Comparison of ENCODE assay signal across 8 cellular contexts in the genomic region with DNA sequence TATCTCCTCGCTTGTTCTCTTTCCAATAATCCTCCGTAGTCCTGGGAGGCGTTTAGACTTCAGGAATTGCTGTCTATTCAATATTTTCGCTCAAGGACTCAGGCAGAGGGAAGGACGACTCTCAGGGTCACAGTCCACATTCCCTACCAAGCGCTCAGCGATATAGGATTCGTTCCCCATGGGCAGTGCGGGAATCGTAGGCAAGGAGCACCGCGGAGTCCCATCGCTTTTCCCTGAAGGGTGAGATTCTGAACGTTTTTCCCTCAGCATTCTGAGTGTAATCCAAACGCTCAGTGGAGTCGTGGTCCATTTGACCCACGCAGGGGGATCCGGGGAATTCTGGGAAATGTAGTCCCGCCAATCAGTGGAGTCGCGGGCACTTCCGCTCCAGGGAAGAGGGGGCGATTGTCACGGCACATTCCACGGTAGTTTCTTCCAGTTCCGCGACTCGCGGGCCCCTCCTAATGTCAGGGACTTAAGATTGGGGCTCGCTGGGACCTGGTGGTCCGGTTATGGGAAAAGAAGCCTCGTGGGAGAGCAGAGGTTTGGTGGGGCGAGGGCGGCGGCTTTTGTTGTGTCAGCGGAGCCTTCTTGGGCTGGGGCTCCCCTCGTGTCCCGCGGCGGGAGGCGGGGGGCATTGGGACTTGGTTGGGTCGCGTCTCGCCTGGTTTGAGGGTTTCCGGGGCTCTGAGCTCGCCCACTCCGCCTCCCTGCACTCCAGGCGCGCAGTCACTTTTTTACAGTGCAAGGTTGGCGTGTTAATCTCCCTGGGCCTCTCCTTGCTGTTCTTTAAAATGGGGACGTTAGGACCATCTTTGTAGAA. TPM values are rescaled to one million over a fixed set of nuclear protein-coding genes. Genes with fewer than 3 reads are reported as not detected.
DNase-seq lines count a peak whose midpoint lies in the region; ATAC-seq and TF ChIP-seq lines count a peak whose summit lies in the region.

TSS of gene ZNF234 (plus strand) at position 364 of the 823 bp plus-strand sequence. CDS start 3,079 bp downstream, outside the sequence.

- 0 out of 2 replicates have a peak, but pooled peaks have one; percentile 4 for TF ChIP-seq CTCF in IMR-90 (conservative IDR thresholded peaks at IDR 0.05; ENCODE audit: low read depth, low read length)
- TF ChIP-seq CTCF in stomach (IDR thresholded peaks at IDR 0.05), result no peak

- dilution Hi-C loops in IMR-90 (cut with HindIII; ENCODE audit: low sequenced_read_pairs, unreplicated experiment), result no loop called here

- WGBS in IMR-90 (ENCODE audit: extremely low coverage in 2 of 2, insufficient read length in 1 of 2), 2 experiments, result 0% methylated on average over 1 of the region's 51 CpGs; no CpG with 5 or more reads in 1 of the 2 experiments
- WGBS in stomach, 5 donors, result 0 to 5% (median 0%) methylated on average over 45 to 51 of the region's 51 CpGs

- H2BK120ac ChIP-seq in IMR-90 (ENCODE audit: low read depth, low read length), result peak within 1 kb of the TSS; percentile 40

- peak within 1 kb of the TSS; percentile 63 to 89 (median 84) for H3K27ac ChIP-seq in BLaER1 treated with 17β-estradiol and CSF1 and Interleukin-3, amounts not matched to agents 10 nM and 100 nM
- peak within 1 kb of the TSS; percentile 93 for H3K27ac ChIP-seq in IMR-90 (ENCODE audit: insufficient read depth, low read length)
- H3K27ac ChIP-seq in stomach, result peak within 1 kb of the TSS; percentile 71 to 84 (median 79)

- peaks cover 8 to 26% of the 10 kb centered on the region in 2 experiments; a peak in 3 of 4 replicates for H3K79me1 ChIP-seq in IMR-90 (ENCODE audit: low read depth in 1 of 2, low read length in 2 of 2)

- peak within 1 kb of the TSS; percentile 79 for H2AK5ac ChIP-seq in IMR-90 (ENCODE audit: low read depth, low read length)

- H3K9me3 ChIP-seq in BLaER1 treated with 17β-estradiol and CSF1 and Interleukin-3, amounts not matched to agents 10 nM and 100 nM (replicated peaks in 1 of 11), result no peaks in the 10 kb centered on the region
- H3K9me3 ChIP-seq in IMR-90 (ENCODE audit: control insufficient read depth, insufficient read depth, low read length) (no peaks in the 10 kb centered on the region), neuron (ENCODE audit: low read length) (peaks cover 2% of the 10 kb centered on the region), stomach (peaks cover 0 to 3% (median 0%) of the 10 kb centered on the region in 4 donors)

- H2BK5ac ChIP-seq in IMR-90 (ENCODE audit: low read depth, low read length, poor library complexity, severe bottlenecking), result peak within 1 kb of the TSS; percentile 62

- no peak for TF ChIP-seq EP300 in stomach (IDR thresholded peaks at IDR 0.05)

- H3K4me1 ChIP-seq in BLaER1 treated with 17β-estradiol and CSF1 and Interleukin-3, amounts not matched to agents 10 nM and 100 nM, result peaks cover 17 to 29% (median 22%) of the 10 kb centered on the region in 10 experiments
- H3K4me1 ChIP-seq in IMR-90 (ENCODE audit: control insufficient read depth, insufficient read depth, low read length) (no peaks in the 10 kb centered on the region), neuron (ENCODE audit: insufficient read depth, low read length) (peaks cover 17% of the 10 kb centered on the region), stomach (peaks cover 13 to 25% (median 22%) of the 10 kb centered on the region in 4 donors)

- no peak for TF ChIP-seq RAD21 in IMR-90 (IDR thresholded peaks at IDR 0.05; ENCODE audit: low read length)

- peak within 1 kb of the TSS; percentile 70 to 99 (median 88) for H3K4me3 ChIP-seq in BLaER1 treated with 17β-estradiol and CSF1 and Interleukin-3, amounts not matched to agents 10 nM and 100 nM
- peak within 1 kb of the TSS; percentile 67 for H3K4me3 ChIP-seq in IMR-90 (ENCODE audit: insufficient read depth, low read depth, low read length)
- H3K4me3 ChIP-seq in neuron (ENCODE audit: low read length), result peak within 1 kb of the TSS; percentile 70
- peak within 1 kb of the TSS; percentile 87 to 97 (median 91) for H3K4me3 ChIP-seq in stomach

- no peaks in the 10 kb centered on the region for H3K9me1 ChIP-seq in IMR-90 (ENCODE audit: insufficient read depth, low read length)

- no TSS peak for BruUV-seq in IMR-90 (replicated peaks; lab: Mats Ljungman, UMichigan)

- peak within 1 kb of the TSS; percentile 93 to 95 for H4K8ac ChIP-seq in IMR-90 (ENCODE audit: low read depth in 2 of 2, low read length in 2 of 2)

- peak within 1 kb of the TSS; percentile 65 for H4K5ac ChIP-seq in IMR-90 (ENCODE audit: low read depth, low read length)

- peak within 1 kb of the TSS; percentile 86 for H3K56ac ChIP-seq in IMR-90 (ENCODE audit: extremely low read depth, insufficient read depth, low read length)

- H3K18ac ChIP-seq in IMR-90 (ENCODE audit: low read depth, low read length), result peak within 1 kb of the TSS; percentile 55

- peak within 1 kb of the TSS; percentile 49; the same call in 1 of the 3 replicates for H2BK15ac ChIP-seq in IMR-90 (ENCODE audit: low read depth, low read length)

- H3K27me3 ChIP-seq in BLaER1 treated with 17β-estradiol and CSF1 and Interleukin-3, amounts not matched to agents 10 nM and 100 nM, result no peaks in the 10 kb centered on the region
- H3K27me3 ChIP-seq in IMR-90 (ENCODE audit: control insufficient read depth, insufficient read depth, low read length) (no peaks in the 10 kb centered on the region), neuron (ENCODE audit: insufficient read depth, low read length) (no peaks in the 10 kb centered on the region), stomach (no peaks in the 10 kb centered on the region)

- H2AK9ac ChIP-seq in IMR-90 (replicated peaks; ENCODE audit: low read depth, low read length, poor library complexity), result peak within 1 kb of the TSS; percentile 86

- DNase-seq in IMR-90, result peak; percentile 85
- peak; percentile 73 for DNase-seq in SK-MEL-5 (ENCODE audit: low read depth, low spot score)
- DNase-seq in activated naive CD4-positive, alpha-beta T cell treated with Interleukin-2 at 50 U/mL for 16 hours, result peak; percentile 76
- DNase-seq in foreskin melanocyte, result peak; percentile 83
- peak; percentile 75 for DNase-seq in stomach

- H3K4ac ChIP-seq in IMR-90 (ENCODE audit: low read depth, low read length), result peak within 1 kb of the TSS; percentile 80

- peak within 1 kb of the TSS; percentile 86 for H3K23ac ChIP-seq in IMR-90 (ENCODE audit: low read depth, low read length)

- in situ Hi-C loops in IMR-90 (cut with MboI; ENCODE audit: low sequenced_read_pairs), result no loop called here
- in situ Hi-C loops in SK-MEL-5 (cut with HindIII; ENCODE audit: low pct_unique_long_range_greater_than_20kb, low sequenced_read_pairs), result no loop called here

- intact Hi-C loops in IMR-90 (cut with micrococcal nuclease), result no loop called here
- intact Hi-C loops in stomach (cut with DNase I; ENCODE audit: low total_unique reads), result no loop called here

- peak within 1 kb of the TSS; percentile 78 to 91 (median 88) for H3K9ac ChIP-seq in BLaER1 treated with 17β-estradiol and CSF1 and Interleukin-3, amounts not matched to agents 10 nM and 100 nM
- peak within 1 kb of the TSS; percentile 90 for H3K9ac ChIP-seq in IMR-90 (ENCODE audit: low read depth, low read length)

- CTCF ChIA-PET in IMR-90 (lab: Yijun Ruan, JAX), result interaction anchor here (0.9 kb wide), 1 partner anchor 10 kb away, joined by 3 read pairs; no protein-coding TSS in a partner anchor

- H4K20me1 ChIP-seq in BLaER1 treated with 17β-estradiol and CSF1 and Interleukin-3, amounts not matched to agents 10 nM and 100 nM, result no peaks in the 10 kb centered on the region
- H4K20me1 ChIP-seq in IMR-90 (ENCODE audit: insufficient read depth, low read length), result no peaks in the 10 kb centered on the region

- POLR2A ChIA-PET in IMR-90 (lab: Charles Lee; ENCODE audit: unreplicated experiment), result no interaction called here

- peak within 1 kb of the TSS; percentile 79 for H3K14ac ChIP-seq in IMR-90 (replicated peaks; ENCODE audit: low read depth, low read length)

- ATAC-seq in GM19438 (IDR thresholded peaks at IDR 0.05; ENCODE audit: low read depth, unreplicated experiment) (peak; percentile 90), IMR-90 (ENCODE audit: low read depth) (peak; percentile 94)

- H3K4me2 ChIP-seq in BLaER1 treated with 17β-estradiol and CSF1 and Interleukin-3, amounts not matched to agents 10 nM and 100 nM, result peak within 1 kb of the TSS; percentile 80 to 96 (median 92)
- H3K4me2 ChIP-seq in IMR-90 (ENCODE audit: low read depth, low read length), result peak within 1 kb of the TSS; percentile 93

- no peak within 1 kb of the TSS for H2BK20ac ChIP-seq in IMR-90 (ENCODE audit: low read depth, low read length)

- TF ChIP-seq POLR2A in IMR-90 (IDR thresholded peaks at IDR 0.05; ENCODE audit: low read depth, low read length) (no peak; the same call in 1 of the 2 replicates), stomach (IDR thresholded peaks at IDR 0.05) (no peak)

- H4K91ac ChIP-seq in IMR-90 (ENCODE audit: insufficient read depth, low read depth, low read length), result peak within 1 kb of the TSS; percentile 67

- H2AFZ ChIP-seq in IMR-90 (replicated peaks; ENCODE audit: low read length, poor library complexity) (peak within 1 kb of the TSS; percentile 97), neuron (ENCODE audit: low read depth, low read length) (peak within 1 kb of the TSS; percentile 91)

- peaks cover 22 to 30% (median 26%) of the 10 kb centered on the region in 11 experiments for H3K36me3 ChIP-seq in BLaER1 treated with 17β-estradiol and CSF1 and Interleukin-3, amounts not matched to agents 10 nM and 100 nM
- peaks cover 5% of the 10 kb centered on the region for H3K36me3 ChIP-seq in IMR-90 (ENCODE audit: control insufficient read depth, insufficient read depth, low read length)
- H3K36me3 ChIP-seq in neuron (ENCODE audit: insufficient read depth, low read length), result peaks cover 22% of the 10 kb centered on the region
- peaks cover 5 to 25% (median 25%) of the 10 kb centered on the region in 4 donors for H3K36me3 ChIP-seq in stomach

TF ChIP-seq in IMR-90, 13 proteins besides CTCF, POLR2A, EP300 and RAD21 (continues in another document):
- no peak for TF ChIP-seq MAFK (IDR thresholded peaks at IDR 0.05; ENCODE audit: low read depth, low read length)
- TF ChIP-seq RCOR1 (IDR thresholded peaks at IDR 0.05; ENCODE audit: insufficient replicate concordance, low read length), result peak; percentile 81
- no peak for TF ChIP-seq CEBPB (IDR thresholded peaks at IDR 0.05; ENCODE audit: low read depth, low read length)
- peak; percentile 66; the same call in 1 of the 2 replicates for TF ChIP-seq MAZ (IDR thresholded peaks at IDR 0.05; ENCODE audit: borderline replicate concordance, low read depth, low read length)
- no peak for TF ChIP-seq RFX5 (IDR thresholded peaks at IDR 0.05; ENCODE audit: low read depth, low read length)

RNA-seq across cellular contexts. Expression of gene ZNF234, which starts in this region (rescaled TPM):
- total RNA-seq in IMR-90 (2012; rRNA removed) (11.9 and 15.8 TPM in 2 replicates), stomach (10 to 100 TPM in 1 of 5 donors, 1 to 10 TPM in 3, under 1 TPM in 1; 0.58 to 11.6 (median 3.8) TPM)
- polyA plus RNA-seq in IMR-90 (2012; rRNA removed) (2.6 and 4.0 TPM in 2 replicates), stomach (1 to 10 TPM; 1.6 to 1.7 (median 1.6) TPM)
- 0.37 and 0.41 TPM in 2 replicates for polyA plus RNA-seq in IMR-90 (2012; cell fraction: cytosol; rRNA removed)
- 6.2 and 18.0 TPM in 2 replicates for polyA plus RNA-seq in IMR-90 (2012; cell fraction: nucleus; rRNA removed; ENCODE audit: low replicate concordance)
- 7.0 and 7.4 TPM in 2 replicates for total RNA-seq in SK-MEL-5 (2014; rRNA removed; shearing (Covaris generic))
- polyA plus RNA-seq in SK-MEL-5 (2015; cell fraction: cytosol; rRNA removed), result 2.8 and 3.2 TPM in 2 replicates
- polyA plus RNA-seq in SK-MEL-5 (2015; cell fraction: nucleus; rRNA removed), result 13.0 and 19.0 TPM in 2 replicates

Comparison
In these comparisons a context has a peak if more than half of its experiments do, and no peak if none do; other contexts are left out.
1. Peak in every context shown above with its lines: DNase-seq, ATAC-seq, H3K4me3 ChIP-seq and H3K27ac ChIP-seq.